ENCODE assay signal across 30 cellular contexts in the genomic region with DNA sequence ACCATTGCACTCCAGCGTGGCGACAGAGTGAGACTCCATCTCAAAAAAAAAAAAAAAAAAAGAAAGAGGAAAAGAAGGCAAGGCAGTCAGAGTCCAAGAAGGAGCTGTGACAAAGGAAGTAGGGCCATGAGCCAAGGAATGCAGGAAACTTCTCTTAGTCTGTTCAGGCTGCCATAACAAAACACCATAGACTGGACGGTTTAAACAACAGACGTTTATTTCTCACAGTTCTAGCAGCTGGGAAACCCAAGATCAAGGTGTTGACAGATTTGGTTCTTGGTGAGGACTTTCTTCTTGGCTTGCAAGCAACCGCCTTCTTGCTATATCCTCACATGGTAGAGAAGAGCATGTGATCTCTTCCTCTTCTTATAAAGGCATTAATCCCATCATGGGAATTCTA.
"Had no signal": no experiment of that assay in that cellular context is flagged by ENCODE, and none has a peak within 500 bp of the region (broad histone marks: within the 10 kb centered on the region; RNA-seq: fewer than 3 reads in every experiment).

No MANE protein-coding gene starts in this region.

- H3K27me3 ChIP-seq: heart left ventricle, sigmoid colon, upper lobe of left lung, vagina had no signal

- ATAC-seq: activated CD4-positive, alpha-beta T cell treated with anti-CD3 and anti-CD28 coated beads for 36 hours; activated CD8-positive, alpha-beta T cell treated with anti-CD3 and anti-CD28 coated beads, Interleukin-2, amount 10 ng/mL, durations not matched to agents 7 days and 5 days; activated naive CD4-positive, alpha-beta T cell treated with anti-CD3 and anti-CD28 coated beads, Interleukin-2, amount 50 U/mL, for 72 hours; activated T-cell treated with anti-CD3 and anti-CD28 coated beads, Interleukin-2, amount 50 U/mL, for 72 hours; effector memory CD8-positive, alpha-beta T cell; left lobe of liver; mucosa of descending colon; natural killer cell treated with Interleukin-12 subunit alpha and Interleukin-12 subunit beta and Interleukin-15 and Interleukin-18, amount 100 ng/mL, for 72 hours; stimulated activated memory B cell treated with anti-CD40 and anti-IgM and Interleukin-4, amounts not matched to agents 10 μg/mL and 1 μg/mL and 100 μg/mL, for 72 hours; stimulated activated naive CD8-positive, alpha-beta T cell treated with anti-CD3 and anti-CD28 coated beads, Interleukin-15, amount 100 ng/mL, for 72 hours had no signal

- DNase-seq: activated CD4-positive, alpha-beta T cell treated with anti-CD3 and anti-CD28 coated beads for 36 hours; activated CD4-positive, CD25-positive, alpha-beta regulatory T cell; activated CD8-positive, alpha-beta T cell treated with anti-CD3 and anti-CD28 coated beads, Interleukin-2, amount 10 ng/mL, durations not matched to agents 7 days and 5 days; activated naive CD4-positive, alpha-beta T cell; activated T-cell treated with anti-CD3 and anti-CD28 coated beads for 4 hours; activated T-cell treated with anti-CD3 and anti-CD28 coated beads, Interleukin-2, amount 50 U/mL, for 72 hours; anterior cingulate cortex; cerebellar nuclear complex; effector memory CD8-positive, alpha-beta T cell; heart left ventricle; hypothalamus; immature natural killer cell; mucosa of descending colon; posterior cingulate gyrus; retina; sigmoid colon; stimulated activated CD4-positive, alpha-beta T cell treated with anti-CD3 and anti-CD28 coated beads, Interleukin-1b, Interleukin-23, amount 100 ng/mL, for 48 hours; stimulated activated CD4-positive, alpha-beta T cell treated with anti-CD3 and anti-CD28 coated beads, Interleukin-4, amount 100 ng/mL, for 4 hours; stimulated activated CD8-positive, alpha-beta memory T cell treated with anti-CD3 and anti-CD28 coated beads, Interleukin-4, amount 100 ng/mL, for 48 hours; stimulated activated naive CD8-positive, alpha-beta T cell treated with anti-CD3 and anti-CD28 coated beads, Interleukin-15, amount 100 ng/mL, for 72 hours; substantia nigra; upper lobe of left lung had no signal

- H3K4me1 ChIP-seq: heart left ventricle, sigmoid colon, vagina had no signal

- H3K27ac ChIP-seq: coronary artery, sigmoid colon, upper lobe of left lung, vagina had no signal

- FAIRE-seq: bronchial epithelial cell had no signal

- H3K4me2 ChIP-seq: smooth muscle cell had no signal

- H3K4me3 ChIP-seq: coronary artery, heart left ventricle, mucosa of descending colon, sigmoid colon, smooth muscle cell, upper lobe of left lung, vagina had no signal

- H3K9me3 ChIP-seq: heart left ventricle, mucosa of descending colon, sigmoid colon, upper lobe of left lung, vagina had no signal

- H3K36me3 ChIP-seq: heart left ventricle, sigmoid colon, upper lobe of left lung, vagina had no signal
